In genomic region chr5:125256296-125256695, GRCh38 we compare ENCODE assay signal across 1 cellular context.
TF ChIP-seq lines count a peak whose summit lies in the region.

No MANE protein-coding gene starts in this region.

TF ChIP-seq in GM23338, 12 proteins besides CTCF, POLR2A, EP300 and RAD21:
- TF ChIP-seq ZNF462 (CRISPR knock-in tag; IDR thresholded peaks at IDR 0.05) (no peak), JUNB (IDR thresholded peaks at IDR 0.05; ENCODE audit: unreplicated experiment) (no peak), EZH2phosphoT487 (IDR thresholded peaks at IDR 0.05; ENCODE audit: unreplicated experiment) (no peak), CREB1 (CRISPR knock-in tag; IDR thresholded peaks at IDR 0.05; ENCODE audit: low read depth) (no peak), STAT1 (IDR thresholded peaks at IDR 0.05; ENCODE audit: unreplicated experiment) (no peak), EZH2 (IDR thresholded peaks at IDR 0.05; ENCODE audit: low read depth, unreplicated experiment) (no peak), NANOG (IDR thresholded peaks at IDR 0.05; ENCODE audit: borderline replicate concordance) (no peak), ZNF114 (CRISPR knock-in tag; IDR thresholded peaks at IDR 0.05) (no peak), ZNF331 (CRISPR knock-in tag; IDR thresholded peaks at IDR 0.05; ENCODE audit: low read depth) (no peak)
- TF ChIP-seq, protein P1, sequence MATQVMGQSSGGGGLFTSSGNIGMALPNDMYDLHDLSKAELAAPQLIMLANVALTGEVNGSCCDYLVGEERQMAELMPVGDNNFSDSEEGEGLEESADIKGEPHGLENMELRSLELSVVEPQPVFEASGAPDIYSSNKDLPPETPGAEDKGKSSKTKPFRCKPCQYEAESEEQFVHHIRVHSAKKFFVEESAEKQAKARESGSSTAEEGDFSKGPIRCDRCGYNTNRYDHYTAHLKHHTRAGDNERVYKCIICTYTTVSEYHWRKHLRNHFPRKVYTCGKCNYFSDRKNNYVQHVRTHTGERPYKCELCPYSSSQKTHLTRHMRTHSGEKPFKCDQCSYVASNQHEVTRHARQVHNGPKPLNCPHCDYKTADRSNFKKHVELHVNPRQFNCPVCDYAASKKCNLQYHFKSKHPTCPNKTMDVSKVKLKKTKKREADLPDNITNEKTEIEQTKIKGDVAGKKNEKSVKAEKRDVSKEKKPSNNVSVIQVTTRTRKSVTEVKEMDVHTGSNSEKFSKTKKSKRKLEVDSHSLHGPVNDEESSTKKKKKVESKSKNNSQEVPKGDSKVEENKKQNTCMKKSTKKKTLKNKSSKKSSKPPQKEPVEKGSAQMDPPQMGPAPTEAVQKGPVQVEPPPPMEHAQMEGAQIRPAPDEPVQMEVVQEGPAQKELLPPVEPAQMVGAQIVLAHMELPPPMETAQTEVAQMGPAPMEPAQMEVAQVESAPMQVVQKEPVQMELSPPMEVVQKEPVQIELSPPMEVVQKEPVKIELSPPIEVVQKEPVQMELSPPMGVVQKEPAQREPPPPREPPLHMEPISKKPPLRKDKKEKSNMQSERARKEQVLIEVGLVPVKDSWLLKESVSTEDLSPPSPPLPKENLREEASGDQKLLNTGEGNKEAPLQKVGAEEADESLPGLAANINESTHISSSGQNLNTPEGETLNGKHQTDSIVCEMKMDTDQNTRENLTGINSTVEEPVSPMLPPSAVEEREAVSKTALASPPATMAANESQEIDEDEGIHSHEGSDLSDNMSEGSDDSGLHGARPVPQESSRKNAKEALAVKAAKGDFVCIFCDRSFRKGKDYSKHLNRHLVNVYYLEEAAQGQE (IDR thresholded peaks at IDR 0.05; ENCODE audit: unreplicated experiment): no peak
- TF ChIP-seq, protein P2, sequence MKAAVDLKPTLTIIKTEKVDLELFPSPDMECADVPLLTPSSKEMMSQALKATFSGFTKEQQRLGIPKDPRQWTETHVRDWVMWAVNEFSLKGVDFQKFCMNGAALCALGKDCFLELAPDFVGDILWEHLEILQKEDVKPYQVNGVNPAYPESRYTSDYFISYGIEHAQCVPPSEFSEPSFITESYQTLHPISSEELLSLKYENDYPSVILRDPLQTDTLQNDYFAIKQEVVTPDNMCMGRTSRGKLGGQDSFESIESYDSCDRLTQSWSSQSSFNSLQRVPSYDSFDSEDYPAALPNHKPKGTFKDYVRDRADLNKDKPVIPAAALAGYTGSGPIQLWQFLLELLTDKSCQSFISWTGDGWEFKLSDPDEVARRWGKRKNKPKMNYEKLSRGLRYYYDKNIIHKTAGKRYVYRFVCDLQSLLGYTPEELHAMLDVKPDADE (IDR thresholded peaks at IDR 0.05): no peak
